ENCODE assay signal across 11 cellular contexts in genomic region chr7:80145780-80146422, GRCh38. TPM values are rescaled to one million over a fixed set of nuclear protein-coding genes. Genes with fewer than 3 reads are reported as not detected.
DNase-seq lines count a peak whose midpoint lies in the region; ATAC-seq and TF ChIP-seq lines count a peak whose summit lies in the region.
"Had no signal": no experiment of that assay in that cellular context is flagged by ENCODE, and none has a peak within 500 bp of the region (broad histone marks: within the 10 kb centered on the region; RNA-seq: fewer than 3 reads in every experiment).

No MANE protein-coding gene starts in this region.

- DNase-seq in A172 (ENCODE audit: low spot score) (peak; percentile 62), HFFc6 (peak; percentile 93), astrocyte of the spinal cord (ENCODE audit: low read depth, low spot score) (peak; percentile 82), left kidney (ENCODE audit: low read depth, low spot score) (peak; percentile 71), adrenal gland (no peak)
- DNase-seq in activated CD4-positive, alpha-beta T cell treated with anti-CD3 and anti-CD28 coated beads, Interleukin-2, amount 10 ng/mL, durations not matched to agents 7 days and 5 days = no peak
- no peak for DNase-seq in effector CD4-positive, alpha-beta T cell
- DNase-seq: activated T-cell treated with anti-CD3 and anti-CD28 coated beads, Interleukin-2, amount 50 U/mL, for 48 hours; NCI-H1694 treated with DMSO at 0.1 percent for 48 hours had no signal

- no peaks in the 10 kb centered on the region for H3K9me3 ChIP-seq in adrenal gland (replicated peaks in 1 of 3)

- H3K4me3 Mint-ChIP-seq in HFFc6 = peak overlapping the region; percentile 86
- H3K4me3 Mint-ChIP-seq in activated CD4-positive, alpha-beta T cell treated with anti-CD3 and anti-CD28 coated beads, Interleukin-2, amount 10 ng/mL, durations not matched to agents 7 days and 5 days = no peak overlapping the region

- H3K27ac ChIP-seq in adrenal gland = peak overlapping the region in 2 of 5 donors; percentile 6 to 10

- H3K36me3 Mint-ChIP-seq in HFFc6 (ENCODE audit: low read depth) = peaks cover 13% of the 10 kb centered on the region
- no peaks in the 10 kb centered on the region for H3K36me3 Mint-ChIP-seq in activated CD4-positive, alpha-beta T cell treated with anti-CD3 and anti-CD28 coated beads, Interleukin-2, amount 10 ng/mL, durations not matched to agents 7 days and 5 days (ENCODE audit: low read depth)

- ATAC-seq in HG03442 (IDR thresholded peaks at IDR 0.05; ENCODE audit: unreplicated experiment) = no peak

- no peak for TF ChIP-seq POLR2A in adrenal gland (IDR thresholded peaks at IDR 0.05)

- H3K36me3 ChIP-seq in adrenal gland (replicated peaks in 1 of 2) = no peaks in the 10 kb centered on the region

- peaks cover 11 to 41% of the 10 kb centered on the region in 2 donors for H3K4me1 ChIP-seq in adrenal gland (replicated peaks in 1 of 2)

- intact Hi-C loops in adrenal gland (cut with DNase I) = no loop called here

- in situ Hi-C loops in astrocyte of the spinal cord (cut with HindIII; ENCODE audit: low sequenced_read_pairs) = no loop called here

- peak overlapping the region; percentile 99 for H3K27ac Mint-ChIP-seq in HFFc6
- H3K27ac Mint-ChIP-seq in activated CD4-positive, alpha-beta T cell treated with anti-CD3 and anti-CD28 coated beads, Interleukin-2, amount 10 ng/mL, durations not matched to agents 7 days and 5 days = no peak overlapping the region

- H3K4me3 ChIP-seq in astrocyte of the spinal cord (ENCODE audit: low read depth, low read length) (no peak overlapping the region), adrenal gland (no peak overlapping the region)
- H3K4me3 ChIP-seq: skin epidermis had no signal

- CTCF ChIA-PET in activated CD4-positive, alpha-beta T cell treated with anti-CD3 and anti-CD28 coated beads, Interleukin-2, amount 10 ng/mL, durations not matched to agents 7 days and 5 days (lab: Charles Lee) = no interaction called here

- TF ChIP-seq CTCF in HFFc6 (IDR thresholded peaks at IDR 0.05) = no peak
- no peak for TF ChIP-seq CTCF in astrocyte of the spinal cord (IDR thresholded peaks at IDR 0.05; ENCODE audit: low read depth, low read length)
- TF ChIP-seq CTCF in adrenal gland (IDR thresholded peaks at IDR 0.05) = no peak

- peaks cover 94% of the 10 kb centered on the region for H3K4me1 Mint-ChIP-seq in HFFc6 (ENCODE audit: low read depth)
- H3K4me1 Mint-ChIP-seq in activated CD4-positive, alpha-beta T cell treated with anti-CD3 and anti-CD28 coated beads, Interleukin-2, amount 10 ng/mL, durations not matched to agents 7 days and 5 days = peaks cover 4% of the 10 kb centered on the region

- WGBS in adrenal gland, 4 donors = 55 to 68% (median 60%) methylated on average over 3 of the region's 3 CpGs

- POLR2A ChIA-PET in activated CD4-positive, alpha-beta T cell treated with anti-CD3 and anti-CD28 coated beads, Interleukin-2, amount 10 ng/mL, durations not matched to agents 7 days and 5 days (lab: Charles Lee) = no interaction called here

- H3K9me3 Mint-ChIP-seq in HFFc6 = no peaks in the 10 kb centered on the region
- no peaks in the 10 kb centered on the region for H3K9me3 Mint-ChIP-seq in activated CD4-positive, alpha-beta T cell treated with anti-CD3 and anti-CD28 coated beads, Interleukin-2, amount 10 ng/mL, durations not matched to agents 7 days and 5 days

- H3K27me3 ChIP-seq in adrenal gland = no peaks in the 10 kb centered on the region

- peaks cover 1% of the 10 kb centered on the region for H3K27me3 Mint-ChIP-seq in HFFc6 (ENCODE audit: insufficient read depth)
- peaks cover 25% of the 10 kb centered on the region for H3K27me3 Mint-ChIP-seq in activated CD4-positive, alpha-beta T cell treated with anti-CD3 and anti-CD28 coated beads, Interleukin-2, amount 10 ng/mL, durations not matched to agents 7 days and 5 days

RNA-seq across cellular contexts. Expression of gene GNAI1, which starts 11.3 kb away (rescaled TPM):
- 51.4 and 55.1 TPM in 2 replicates for total RNA-seq in A172 (2014; rRNA removed; shearing (Covaris generic))
- 10 to 100 TPM; 58.8 to 70.9 (median 66.4) TPM for total RNA-seq in HFFc6 (2021; fragmentation: NEBNext Ultra II Directional; extraction: Animal tissue kit (Norgen Biotek cat#: 25700))
- under 1 TPM; 0.33 to 0.45 TPM for total RNA-seq in activated CD4-positive, alpha-beta T cell treated with anti-CD3 and anti-CD28 coated beads, Interleukin-2, amount 10 ng/mL, durations not matched to agents 7 days and 5 days
- 100 to 1,000 TPM in 1 of 8 donors, 10 to 100 TPM in 7; 36.9 to 115 (median 64.8) TPM for total RNA-seq in adrenal gland
- 10 to 100 TPM; 14.8 to 92.8 (median 17.7) TPM for polyA plus RNA-seq in adrenal gland

Comparison
In these comparisons a context has a peak if more than half of its experiments do, and no peak if none do; other contexts are left out.
1. DNase-seq: peak in A172 (single experiment), HFFc6 (single experiment), astrocyte of the spinal cord (single experiment) and left kidney (single experiment); none in activated CD4-positive, alpha-beta T cell treated with anti-CD3 and anti-CD28 coated beads, Interleukin-2, amount 10 ng/mL, durations not matched to agents 7 days and 5 days (single experiment), effector CD4-positive, alpha-beta T cell (single experiment) and adrenal gland (0 of 7).
2. RNA of gene GNAI1, which starts 11.3 kb away (total RNA-seq): 36.9 to 115 TPM in adrenal gland, 58.8 to 70.9 TPM in HFFc6 and 51.4 to 55.1 TPM in A172; 0.33 to 0.45 TPM in activated CD4-positive, alpha-beta T cell treated with anti-CD3 and anti-CD28 coated beads, Interleukin-2, amount 10 ng/mL, durations not matched to agents 7 days and 5 days; every median in the first group is over 10 times any median in the second.